ENCODE assay signal across 8 cellular contexts in the genomic region with DNA sequence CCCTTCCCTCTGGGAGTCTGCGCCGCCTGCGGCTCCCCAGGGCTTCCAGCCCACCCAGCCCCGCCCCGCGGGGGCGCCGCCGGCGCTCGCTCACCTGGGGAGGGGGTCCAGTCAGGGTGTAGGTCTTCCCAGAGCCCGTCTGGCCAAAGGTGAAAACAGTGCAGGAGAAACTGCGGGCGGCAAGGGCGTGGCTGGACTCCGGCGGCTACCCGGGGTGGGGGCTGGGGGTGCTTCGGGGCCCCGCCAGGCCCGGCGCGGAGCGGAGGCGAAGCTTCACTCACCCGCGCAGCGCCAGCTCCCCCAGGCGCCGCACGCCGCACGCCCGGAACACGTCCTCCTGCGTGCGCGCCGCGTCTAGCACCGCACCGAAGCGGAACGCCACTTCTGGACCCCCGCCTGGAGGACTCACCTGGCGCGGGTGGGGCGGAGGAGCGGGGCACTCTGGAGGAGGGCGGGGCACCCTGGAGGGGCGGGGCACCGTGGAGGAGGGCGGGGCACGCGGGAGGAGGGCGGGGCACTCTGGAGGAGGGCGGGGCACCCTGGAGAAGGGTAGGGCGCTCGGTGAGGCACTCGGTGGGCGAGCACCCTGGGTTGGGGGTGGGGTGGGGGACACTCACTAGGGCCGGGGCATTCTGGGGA. TPM values are rescaled to one million over a fixed set of nuclear protein-coding genes. Genes with fewer than 3 reads are reported as not detected.
A peak's percentile ranks its signal among the peaks of the same experiment; 100 is the strongest.
DNase-seq lines count a peak whose midpoint lies in the region; ATAC-seq, FAIRE-seq and TF ChIP-seq lines count a peak whose summit lies in the region.

No MANE protein-coding gene starts in this region.

- no peak for TF ChIP-seq POLR2A in uterus (IDR thresholded peaks at IDR 0.05)

- H3K27me3 ChIP-seq in duodenal mucosa (ENCODE audit: control insufficient read depth in 1 of 2, insufficient read depth in 2 of 2, low read length in 2 of 2) (no peaks in the 10 kb centered on the region), uterus (no peaks in the 10 kb centered on the region)

- no peak for FAIRE-seq in HTR-8/SVneo (lab: Jason Lieb, UNC)

- peak overlapping the region; percentile 32 to 35 for H3K9ac ChIP-seq in duodenal mucosa (ENCODE audit: low read depth in 1 of 2, low read length in 2 of 2)

- DNase-seq in Caki2 (ENCODE audit: low read depth) (peak; percentile 57), NCI-H2171 treated with DMSO at 0.1 percent for 48 hours (lab: John Stamatoyannopoulos, UW) (peak; percentile 88), mesenteric fat pad (ENCODE audit: low spot score) (peak; percentile 88), uterus (peak in 1 of 2 donors; percentile 26), HTR-8/SVneo (ENCODE audit: insufficient read length, low spot score) (no peak), hippocampal formation (lab: John Stamatoyannopoulos, UW) (no peak)

- peaks cover 0 to 3% of the 10 kb centered on the region in 2 donors for H3K9me3 ChIP-seq in duodenal mucosa (ENCODE audit: control insufficient read depth in 1 of 2, low read length in 2 of 2)
- H3K9me3 ChIP-seq in uterus = no peaks in the 10 kb centered on the region

- H3K27ac ChIP-seq in duodenal mucosa (ENCODE audit: low read depth, low read length) = peak overlapping the region; percentile 22
- no peak overlapping the region for H3K27ac ChIP-seq in uterus

- peak overlapping the region; percentile 64 to 70 for H3K4me3 ChIP-seq in duodenal mucosa (ENCODE audit: low read depth in 1 of 2, low read length in 2 of 2)
- peak overlapping the region; percentile 21 to 33 for H3K4me3 ChIP-seq in uterus

- intact Hi-C loops in uterus (cut with DNase I; ENCODE audit: low total_unique reads) = no loop called here

- H3K4me1 ChIP-seq in duodenal mucosa (ENCODE audit: control insufficient read depth in 1 of 2, insufficient read depth in 2 of 2, low read length in 2 of 2) (peaks cover 9 to 14% of the 10 kb centered on the region in 2 donors), uterus (peaks cover 0 to 7% of the 10 kb centered on the region in 2 donors)

- ATAC-seq in GM18909 (IDR thresholded peaks at IDR 0.05; ENCODE audit: poor library complexity, unreplicated experiment) = no peak

- no peak for TF ChIP-seq CTCF in uterus (IDR thresholded peaks at IDR 0.05)

- H3K36me3 ChIP-seq in duodenal mucosa (ENCODE audit: control insufficient read depth in 1 of 2, insufficient read depth in 2 of 2, low read length in 2 of 2) = peaks cover 4 to 23% of the 10 kb centered on the region in 2 donors
- H3K36me3 ChIP-seq in uterus = no peaks in the 10 kb centered on the region

- in situ Hi-C loops in Caki2 (cut with HindIII; ENCODE audit: low pct_unique_long_range_greater_than_20kb, low sequenced_read_pairs) = no loop called here

RNA-seq across cellular contexts. Expression of gene KIF12, which starts 1.0 kb away (rescaled TPM):
- 15.8 and 19.3 TPM in 2 replicates for total RNA-seq in Caki2 (2014; rRNA removed; shearing (Covaris generic); ENCODE audit: low replicate concordance)
- 0.84 TPM for total RNA-seq in mesenteric fat pad
- total RNA-seq in uterus = 1 to 10 TPM; 1.5 to 5.4 (median 2.7) TPM

RNA-seq across cellular contexts. Expression of gene AMBP, which starts 20.0 kb away (rescaled TPM):
- 16.7 and 19.8 TPM in 2 replicates for total RNA-seq in Caki2 (2014; rRNA removed; shearing (Covaris generic); ENCODE audit: low replicate concordance)
- total RNA-seq in mesenteric fat pad = not detected
- total RNA-seq in uterus = 1 to 10 TPM in 1 of 4 donors, not detected in 3; 1.3 TPM

RNA-seq across cellular contexts. Expression of gene COL27A1, which starts 57.2 kb away (rescaled TPM):
- total RNA-seq in Caki2 (2014; rRNA removed; shearing (Covaris generic); ENCODE audit: low replicate concordance) = 3.1 and 3.4 TPM in 2 replicates
- total RNA-seq in mesenteric fat pad = 101 TPM
- total RNA-seq in uterus = 10 to 100 TPM in 3 of 4 donors, 1 to 10 TPM in 1; 7.9 to 52.9 (median 43.3) TPM

Comparison
In these comparisons a context has a peak if more than half of its experiments do, and no peak if none do; other contexts are left out.
1. DNase-seq: peak in Caki2 (single experiment), NCI-H2171 treated with DMSO at 0.1 percent for 48 hours (single experiment) and mesenteric fat pad (single experiment); none in HTR-8/SVneo (single experiment) and hippocampal formation (0 of 2).